12 cellular contexts compared by ENCODE assay signal in the genomic region with DNA sequence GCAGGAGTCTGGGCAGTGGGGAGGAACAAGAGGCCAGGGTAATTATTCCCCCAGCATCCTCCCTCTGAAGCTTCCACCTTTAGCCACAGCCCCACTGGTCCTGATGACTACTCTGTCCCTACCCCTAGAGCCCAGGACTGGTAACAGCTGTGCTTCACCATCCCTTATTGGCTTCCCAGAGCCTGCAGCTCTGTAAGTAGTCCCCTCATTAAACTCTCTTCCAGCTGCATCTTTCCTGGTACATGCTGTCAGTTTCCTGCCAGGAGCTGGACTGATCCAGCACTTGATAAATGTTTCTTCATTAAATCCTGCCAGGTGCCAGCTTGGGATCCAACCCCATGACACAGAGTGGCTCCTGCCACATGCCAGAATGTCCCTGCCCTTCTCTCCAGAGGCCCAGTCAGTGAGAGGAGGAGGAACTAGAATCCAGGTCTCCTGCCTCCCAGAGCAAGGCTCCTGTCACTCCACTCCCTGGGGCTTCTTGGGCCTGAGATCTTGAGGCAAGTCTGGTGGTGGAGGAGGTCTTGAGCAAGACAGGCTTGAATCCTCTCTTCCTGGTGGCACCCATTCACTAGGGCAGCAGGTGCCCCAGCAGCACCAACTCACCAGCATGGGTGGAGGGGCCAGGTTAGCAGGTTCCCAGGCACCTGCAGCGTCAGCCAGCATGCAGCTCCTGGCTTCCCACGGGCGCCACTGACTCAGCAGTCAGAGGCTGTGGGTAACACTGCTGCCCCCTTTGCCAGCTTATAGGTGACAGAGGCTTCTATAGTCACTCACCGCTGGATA. TPM values are rescaled to one million over a fixed set of nuclear protein-coding genes. Genes with fewer than 3 reads are reported as not detected.
A peak's percentile ranks its signal among the peaks of the same experiment; 100 is the strongest.
DNase-seq lines count a peak whose midpoint lies in the region; ATAC-seq, FAIRE-seq and TF ChIP-seq lines count a peak whose summit lies in the region.
"Had no signal": no experiment of that assay in that cellular context is flagged by ENCODE, and none has a peak within 500 bp of the region (broad histone marks: within the 10 kb centered on the region; RNA-seq: fewer than 3 reads in every experiment).

No MANE protein-coding gene starts in this region.

- TF ChIP-seq CTCF in IMR-90 (conservative IDR thresholded peaks at IDR 0.05; ENCODE audit: low read depth, low read length) (no peak), GM12878 (IDR thresholded peaks at IDR 0.05 in 2 of 3, conservative IDR thresholded peaks at IDR 0.05 in 1 of 3; ENCODE audit: control insufficient read depth in 2 of 3, extremely low read depth in 1 of 3, insufficient read depth in 1 of 3, low read depth in 3 of 3, low read length in 3 of 3) (no peak), neutrophil (IDR thresholded peaks at IDR 0.05) (no peak), BE2C (IDR thresholded peaks at IDR 0.05; ENCODE audit: low read depth, low read length) (no peak)

- 100% methylated on average over 1 of the region's 4 CpGs; no CpG with 5 or more reads in 1 of the 2 experiments for WGBS in IMR-90 (ENCODE audit: extremely low coverage in 2 of 2, insufficient read length in 1 of 2), 2 experiments
- 22% methylated on average over 4 of the region's 4 CpGs for WGBS in GM12878 (ENCODE audit: insufficient coverage, insufficient replicate concordance, low lambda C conversion rate, missing lambda C conversion rate)

- BruUV-seq in IMR-90 (replicated peaks; lab: Mats Ljungman, UMichigan) (no TSS peak), GM12878 (replicated peaks; lab: Mats Ljungman, UMichigan) (no TSS peak)

- no peak for TF ChIP-seq POLR2A in IMR-90 (IDR thresholded peaks at IDR 0.05; ENCODE audit: low read depth, low read length)
- no peak for TF ChIP-seq POLR2A in GM12878 (IDR thresholded peaks at IDR 0.05; ENCODE audit: low read depth, low read length)

- H3K23ac ChIP-seq in IMR-90 (ENCODE audit: low read depth, low read length) = no peak overlapping the region

- H2AK9ac ChIP-seq in IMR-90 (replicated peaks; ENCODE audit: low read depth, low read length, poor library complexity) = peak overlapping the region; percentile 48

- no peaks in the 10 kb centered on the region for H3K79me2 ChIP-seq in GM12878 (ENCODE audit: control insufficient read depth, insufficient read depth, low read length)

- H3K9me1 ChIP-seq in IMR-90 (ENCODE audit: insufficient read depth, low read length) = peaks cover 7% of the 10 kb centered on the region; the same call in 1 of the 2 replicates

- RAD21 ChIA-PET in GM12878 (lab: Charles Lee; ENCODE audit: unreplicated experiment) = interaction anchor here (1.2 to 5.9 kb wide), 12 partner anchors 11 to 285 kb away, joined by 3 to 259 read pairs (median 12); a partner anchor contains a TSS

- H2AFZ ChIP-seq in IMR-90 (replicated peaks; ENCODE audit: low read length, poor library complexity) = peak overlapping the region; percentile 50
- H2AFZ ChIP-seq in GM12878 (ENCODE audit: control insufficient read depth, low read depth, low read length) = no peak overlapping the region

- H3K27ac ChIP-seq in IMR-90 (ENCODE audit: insufficient read depth, low read length) (no peak overlapping the region), GM12878 (ENCODE audit: control insufficient read depth, insufficient read depth) (no peak overlapping the region), neutrophil (peak overlapping the region; percentile 66)
- H3K27ac ChIP-seq: upper lobe of left lung had no signal

- DNase-seq in IMR-90 (no peak), GM12878 (ENCODE audit: low read depth, low spot score) (no peak), globus pallidus (ENCODE audit: low spot score) (no peak), BE2C (no peak), Right ventricle myocardium inferior (ENCODE audit: missing footprints) (no peak)
- DNase-seq: activated CD4-positive, alpha-beta T cell treated with anti-CD3 and anti-CD28 coated beads for 48 hours; MM.1S; stimulated activated CD4-positive, alpha-beta T cell treated with anti-CD3 and anti-CD28 coated beads, Interleukin-2, amount 100 ng/mL, for 48 hours had no signal

- no peak overlapping the region for H3K18ac ChIP-seq in IMR-90 (ENCODE audit: low read depth, low read length)

- in situ Hi-C loops in IMR-90 (cut with MboI; ENCODE audit: low sequenced_read_pairs) = loop anchor here (5.0 kb wide), 1 partner anchor 38 kb away; no protein-coding TSS in a partner anchor
- in situ Hi-C loops in GM12878 (cut with MboI) = loop anchor here (5.0 kb wide), 1 partner anchor 38 kb away; no protein-coding TSS in a partner anchor

- SMC1A ChIA-PET in GM12878 (lab: Charles Lee; ENCODE audit: uncharacterized antibody, unreplicated experiment) = interaction anchor here (1.3 to 8.0 kb wide), 17 partner anchors 8 to 205 kb away, joined by 3 to 287 read pairs (median 7); a partner anchor contains a TSS

- H2BK20ac ChIP-seq in IMR-90 (ENCODE audit: low read depth, low read length) = no peak overlapping the region

- H4K20me1 ChIP-seq in IMR-90 (ENCODE audit: insufficient read depth, low read length) (no peaks in the 10 kb centered on the region), GM12878 (ENCODE audit: control insufficient read depth, insufficient read depth) (no peaks in the 10 kb centered on the region)

- H4K91ac ChIP-seq in IMR-90 (ENCODE audit: insufficient read depth, low read depth, low read length) = no peak overlapping the region

- H3K27me3 ChIP-seq in IMR-90 (ENCODE audit: control insufficient read depth, insufficient read depth, low read length) (peaks cover 10% of the 10 kb centered on the region), GM12878 (replicated peaks in 1 of 2; ENCODE audit: control insufficient read depth in 2 of 2, insufficient read depth in 2 of 2, low read length in 1 of 2) (no peaks in the 10 kb centered on the region), neutrophil (no peaks in the 10 kb centered on the region), BE2C (no peaks in the 10 kb centered on the region)
- H3K27me3 ChIP-seq: upper lobe of left lung had no signal

- FAIRE-seq in GM12878 (lab: Jason Lieb, UNC) = no peak

- no peaks in the 10 kb centered on the region for H3K9me3 ChIP-seq in IMR-90 (ENCODE audit: control insufficient read depth, insufficient read depth, low read length)
- H3K9me3 ChIP-seq in GM12878 (replicated peaks; ENCODE audit: control insufficient read depth, insufficient read depth, low read length) = no peaks in the 10 kb centered on the region
- H3K9me3 ChIP-seq in neutrophil = no peaks in the 10 kb centered on the region
- no peaks in the 10 kb centered on the region for H3K9me3 ChIP-seq in BE2C
- H3K9me3 ChIP-seq: upper lobe of left lung had no signal

- no peak overlapping the region for H3K14ac ChIP-seq in IMR-90 (replicated peaks; ENCODE audit: low read depth, low read length)

- H3K9ac ChIP-seq in IMR-90 (ENCODE audit: low read depth, low read length) (no peak overlapping the region), GM12878 (ENCODE audit: control insufficient read depth, insufficient read depth, low read length) (no peak overlapping the region)

- POLR2A ChIA-PET in IMR-90 (lab: Charles Lee; ENCODE audit: unreplicated experiment) = no interaction called here
- POLR2A ChIA-PET in GM12878 (lab: Charles Lee) = interaction anchor here (1.4 to 1.7 kb wide), 2 partner anchors 36 to 40 kb away, joined by 4 to 11 read pairs; a partner anchor contains a TSS

- no peak overlapping the region for H2BK120ac ChIP-seq in IMR-90 (ENCODE audit: low read depth, low read length)

- no peaks in the 10 kb centered on the region for H3K79me1 ChIP-seq in IMR-90 (ENCODE audit: low read depth in 1 of 2, low read length in 2 of 2)

- H3K4ac ChIP-seq in IMR-90 (ENCODE audit: low read depth, low read length) = no peak overlapping the region

- TF ChIP-seq RAD21 in IMR-90 (IDR thresholded peaks at IDR 0.05; ENCODE audit: low read length) (no peak), GM12878 (IDR thresholded peaks at IDR 0.05; ENCODE audit: insufficient read depth, low read depth, low read length) (no peak)

- H4K8ac ChIP-seq in IMR-90 (ENCODE audit: low read depth in 2 of 2, low read length in 2 of 2) = no peak overlapping the region

- no peak overlapping the region for H2AK5ac ChIP-seq in IMR-90 (ENCODE audit: low read depth, low read length)

- dilution Hi-C loops in IMR-90 (cut with HindIII; ENCODE audit: low sequenced_read_pairs, unreplicated experiment) = no loop called here

- intact Hi-C loops in IMR-90 (cut with micrococcal nuclease) (no loop called here), GM12878 (cut with micrococcal nuclease; ENCODE audit: unreplicated experiment) (loop anchor here (2.0 kb wide), 1 partner anchor 167 kb away; no protein-coding TSS in a partner anchor), Right ventricle myocardium inferior (cut with DNase I) (loop anchor here (5.0 kb wide), 1 partner anchor 148 kb away; no protein-coding TSS in a partner anchor)

- no peak overlapping the region for H3K4me3 ChIP-seq in IMR-90 (ENCODE audit: insufficient read depth, low read depth, low read length)
- H3K4me3 ChIP-seq in GM12878 = no peak overlapping the region
- H3K4me3 ChIP-seq in neutrophil (ENCODE audit: low read depth in 1 of 2, low read length in 1 of 2) = no peak overlapping the region
- H3K4me3 ChIP-seq in BE2C (ENCODE audit: low read depth, low read length) = no peak overlapping the region
- H3K4me3 ChIP-seq: upper lobe of left lung had no signal

- ATAC-seq in IMR-90 (ENCODE audit: low read depth) (no peak), GM12878 (peak; percentile 18; the same call in 1 of the 3 replicates), Right ventricle myocardium inferior (no peak)

- peaks cover 7% of the 10 kb centered on the region for H3K4me1 ChIP-seq in IMR-90 (ENCODE audit: control insufficient read depth, insufficient read depth, low read length)
- H3K4me1 ChIP-seq in GM12878 (ENCODE audit: control insufficient read depth, insufficient read depth, low read length) = no peaks in the 10 kb centered on the region
- H3K4me1 ChIP-seq in neutrophil (ENCODE audit: control insufficient read depth in 1 of 2, insufficient read depth in 1 of 2, low read depth in 1 of 2, low read length in 1 of 2) = peaks cover 37 to 43% of the 10 kb centered on the region in 2 experiments
- no peaks in the 10 kb centered on the region for H3K4me1 ChIP-seq in BE2C
- H3K4me1 ChIP-seq: upper lobe of left lung had no signal

- H3K4me2 ChIP-seq in IMR-90 (ENCODE audit: low read depth, low read length) = no peak overlapping the region
- no peak overlapping the region for H3K4me2 ChIP-seq in GM12878 (ENCODE audit: control insufficient read depth, insufficient read depth)

- CTCF ChIA-PET in IMR-90 (lab: Yijun Ruan, JAX) = interaction anchor here (1.8 to 4.8 kb wide), 2 partner anchors 33 to 37 kb away, joined by 16 to 65 read pairs; no protein-coding TSS in a partner anchor
- CTCF ChIA-PET in GM12878 (lab: Yijun Ruan, JAX) = interaction anchor here (0.7 to 22.0 kb wide), 30 partner anchors 10 to 340 kb away, joined by 3 to 757 read pairs (median 5); a partner anchor contains a TSS

- H2BK5ac ChIP-seq in IMR-90 (ENCODE audit: low read depth, low read length, poor library complexity, severe bottlenecking) = no peak overlapping the region

- no peak overlapping the region for H3K56ac ChIP-seq in IMR-90 (ENCODE audit: extremely low read depth, insufficient read depth, low read length)

- TF ChIP-seq EP300 in GM12878 (IDR thresholded peaks at IDR 0.05; ENCODE audit: borderline replicate concordance in 1 of 2, control insufficient read depth in 1 of 2, low read depth in 2 of 2, low read length in 2 of 2) = no peak

- H4K5ac ChIP-seq in IMR-90 (ENCODE audit: low read depth, low read length) = no peak overlapping the region

- H2BK15ac ChIP-seq in IMR-90 (ENCODE audit: low read depth, low read length) = no peak overlapping the region

- peaks cover 12% of the 10 kb centered on the region; the same call in 1 of the 2 replicates for H3K36me3 ChIP-seq in IMR-90 (ENCODE audit: control insufficient read depth, insufficient read depth, low read length)
- no peaks in the 10 kb centered on the region for H3K36me3 ChIP-seq in GM12878 (ENCODE audit: control insufficient read depth in 2 of 2, insufficient read depth in 2 of 2, low read length in 1 of 2)
- no peaks in the 10 kb centered on the region for H3K36me3 ChIP-seq in neutrophil
- no peaks in the 10 kb centered on the region for H3K36me3 ChIP-seq in BE2C

RNA-seq across cellular contexts. Expression of a gene that starts 27.6 kb away (rescaled TPM):
- total RNA-seq in IMR-90 (2012; rRNA removed) = not detected in 2 replicates
- polyA plus RNA-seq in IMR-90 (2012; rRNA removed) = not detected in 2 replicates
- polyA plus RNA-seq in IMR-90 (2012; cell fraction: cytosol; rRNA removed) = not detected in 2 replicates
- 0.07 TPM in 1 of 2 replicates, not detected in the other for polyA plus RNA-seq in IMR-90 (2012; cell fraction: nucleus; rRNA removed; ENCODE audit: low replicate concordance)
- 0.51 and 1.5 TPM in 2 replicates for total RNA-seq in GM12878 (2013; cell fraction: nucleolus; rRNA removed)
- 0.17 TPM in 1 of 2 replicates, not detected in the other for total RNA-seq in GM12878 (2014; rRNA removed)
- not detected in 2 replicates for total RNA-seq in GM12878 (2014; rRNA removed; fragmentation: Illumina TruSeq; extraction: Trizol)
- total RNA-seq in GM12878 (2021) = 0.15 TPM in 1 of 2 replicates, not detected in the other
- not detected for polyA plus RNA-seq in GM12878 (2011; ENCODE audit: low read depth)
- 0.04 and 0.07 TPM in 2 replicates for polyA plus RNA-seq in GM12878 (2011; rRNA removed)
- polyA plus RNA-seq in GM12878 (2011; cell fraction: cytosol; rRNA removed) = 0.10 TPM in 1 of 2 replicates, not detected in the other
- 0.12 and 0.21 TPM in 2 replicates for polyA plus RNA-seq in GM12878 (2011; cell fraction: nucleus; rRNA removed)
- 0.10 TPM in 1 of 2 replicates, not detected in the other for polyA plus RNA-seq in GM12878 (2012)
- 0.09 and 0.29 TPM in 2 replicates for polyA plus RNA-seq in GM12878 (2014; fragmentation: Illumina TruSeq; extraction: Trizol)
- under 1 TPM in 1 of 2 experiments, not detected in 1; 0.07 TPM for polyA plus RNA-seq in GM12878 (2014; fragmentation: Nextera tagmentation; extraction: Ambion mirVana)
- polyA plus RNA-seq in GM12878 (2014; rRNA removed) = 0.16 TPM in 1 of 2 replicates, not detected in the other
- under 1 TPM in 1 of 2 experiments, not detected in 1; 0.18 TPM for polyA plus RNA-seq in GM12878 (2016; fragmentation: Nextera tagmentation; extraction: Ambion mirVana)
- not detected in 2 replicates for polyA minus RNA-seq in GM12878 (2011; rRNA and poly(A)+ RNA removed)
- not detected in 2 replicates for polyA minus RNA-seq in GM12878 (2011; cell fraction: cytosol; rRNA and poly(A)+ RNA removed)
- 0.24 TPM in 1 of 2 replicates, not detected in the other for polyA minus RNA-seq in GM12878 (2011; cell fraction: nucleus; rRNA and poly(A)+ RNA removed)
- 0.37 TPM for polyA plus RNA-seq in BE2C (2012; ENCODE audit: insufficient read depth, insufficient read length, low read depth)
- total RNA-seq in Right ventricle myocardium inferior = not detected
- total RNA-seq: aorta, fibroblast of villous mesenchyme, upper lobe of left lung had no signal
- polyA plus RNA-seq: aorta had no signal

RNA-seq across cellular contexts. Expression of a gene that starts 30.3 kb away (rescaled TPM):
- 5.2 and 9.2 TPM in 2 replicates for total RNA-seq in IMR-90 (2012; rRNA removed)
- 25.3 and 27.0 TPM in 2 replicates for polyA plus RNA-seq in IMR-90 (2012; rRNA removed)
- 11.3 and 16.3 TPM in 2 replicates for polyA plus RNA-seq in IMR-90 (2012; cell fraction: cytosol; rRNA removed)
- 156 and 317 TPM in 2 replicates for polyA plus RNA-seq in IMR-90 (2012; cell fraction: nucleus; rRNA removed; ENCODE audit: low replicate concordance)
- total RNA-seq in GM12878 (2013; cell fraction: nucleolus; rRNA removed) = 58.5 and 61.2 TPM in 2 replicates
- total RNA-seq in GM12878 (2014; rRNA removed) = 4.8 and 8.0 TPM in 2 replicates
- total RNA-seq in GM12878 (2014; rRNA removed; fragmentation: Illumina TruSeq; extraction: Trizol) = 4.9 and 6.0 TPM in 2 replicates
- total RNA-seq in GM12878 (2021) = 14.7 and 15.1 TPM in 2 replicates
- polyA plus RNA-seq in GM12878 (2011; ENCODE audit: low read depth) = 8.9 TPM
- 8.6 and 14.3 TPM in 2 replicates for polyA plus RNA-seq in GM12878 (2011; rRNA removed)
- 15.3 and 20.0 TPM in 2 replicates for polyA plus RNA-seq in GM12878 (2011; cell fraction: cytosol; rRNA removed)
- polyA plus RNA-seq in GM12878 (2011; cell fraction: nucleus; rRNA removed) = 233 and 263 TPM in 2 replicates
- 5.4 and 8.2 TPM in 2 replicates for polyA plus RNA-seq in GM12878 (2012)
- polyA plus RNA-seq in GM12878 (2014; fragmentation: Illumina TruSeq; extraction: Trizol) = 3.2 and 5.7 TPM in 2 replicates
- polyA plus RNA-seq in GM12878 (2014; fragmentation: Nextera tagmentation; extraction: Ambion mirVana) = under 1 TPM; 0.18 to 0.47 TPM
- 12.2 and 15.2 TPM in 2 replicates for polyA plus RNA-seq in GM12878 (2014; rRNA removed)
- polyA plus RNA-seq in GM12878 (2016; fragmentation: Nextera tagmentation; extraction: Ambion mirVana) = 1 to 10 TPM; 3.3 to 3.9 TPM
- 10.8 and 27.2 TPM in 2 replicates for polyA minus RNA-seq in GM12878 (2011; rRNA and poly(A)+ RNA removed)
- 9.7 and 14.7 TPM in 2 replicates for polyA minus RNA-seq in GM12878 (2011; cell fraction: cytosol; rRNA and poly(A)+ RNA removed)
- 49.9 and 68.0 TPM in 2 replicates for polyA minus RNA-seq in GM12878 (2011; cell fraction: nucleus; rRNA and poly(A)+ RNA removed)
- 24.9 TPM for polyA plus RNA-seq in BE2C (2012; ENCODE audit: insufficient read depth, insufficient read length, low read depth)
- 45.4 TPM for total RNA-seq in Right ventricle myocardium inferior

RNA-seq across cellular contexts. Expression of a gene that starts 40.3 kb away (rescaled TPM):
- total RNA-seq in IMR-90 (2012; rRNA removed) (15.3 and 16.1 TPM in 2 replicates), GM12878 (2014; rRNA removed) (30.0 and 31.0 TPM in 2 replicates), GM12878 (2014; rRNA removed; fragmentation: Illumina TruSeq; extraction: Trizol) (28.7 and 29.4 TPM in 2 replicates), GM12878 (2021) (24.3 and 26.6 TPM in 2 replicates), Right ventricle myocardium inferior (13.3 TPM)
- polyA plus RNA-seq in IMR-90 (2012; rRNA removed) (11.0 TPM in 2 replicates), GM12878 (2011; rRNA removed) (22.2 and 32.7 TPM in 2 replicates), GM12878 (2014; fragmentation: Illumina TruSeq; extraction: Trizol) (14.5 and 28.2 TPM in 2 replicates), GM12878 (2014; fragmentation: Nextera tagmentation; extraction: Ambion mirVana) (10 to 100 TPM; 10.6 to 12.6 TPM), GM12878 (2014; rRNA removed) (26.2 and 28.1 TPM in 2 replicates), GM12878 (2016; fragmentation: Nextera tagmentation; extraction: Ambion mirVana) (10 to 100 TPM; 45.4 to 54.9 TPM)
- polyA plus RNA-seq in IMR-90 (2012; cell fraction: cytosol; rRNA removed) = 11.0 and 14.3 TPM in 2 replicates
- polyA plus RNA-seq in IMR-90 (2012; cell fraction: nucleus; rRNA removed; ENCODE audit: low replicate concordance) = 4.0 and 4.7 TPM in 2 replicates
- total RNA-seq in GM12878 (2013; cell fraction: nucleolus; rRNA removed) = 3.7 and 4.3 TPM in 2 replicates
- polyA plus RNA-seq in GM12878 (2011; ENCODE audit: low read depth) = 8.2 TPM
- 35.8 and 36.8 TPM in 2 replicates for polyA plus RNA-seq in GM12878 (2011; cell fraction: cytosol; rRNA removed)
- polyA plus RNA-seq in GM12878 (2011; cell fraction: nucleus; rRNA removed) = 14.4 and 15.8 TPM in 2 replicates
- 11.8 and 15.7 TPM in 2 replicates for polyA plus RNA-seq in GM12878 (2012)
- polyA minus RNA-seq in GM12878 (2011; rRNA and poly(A)+ RNA removed) = 16.5 and 19.2 TPM in 2 replicates
- polyA minus RNA-seq in GM12878 (2011; cell fraction: cytosol; rRNA and poly(A)+ RNA removed) = 5.9 TPM in 2 replicates
- polyA minus RNA-seq in GM12878 (2011; cell fraction: nucleus; rRNA and poly(A)+ RNA removed) = 2.0 and 2.2 TPM in 2 replicates
- polyA plus RNA-seq in BE2C (2012; ENCODE audit: insufficient read depth, insufficient read length, low read depth) = 33.3 TPM

RNA-seq across cellular contexts. Expression of a gene that starts 40.5 kb away (rescaled TPM):
- total RNA-seq in IMR-90 (2012; rRNA removed) = 81.9 and 131 TPM in 2 replicates
- polyA plus RNA-seq in IMR-90 (2012; rRNA removed) = 220 and 240 TPM in 2 replicates
- polyA plus RNA-seq in IMR-90 (2012; cell fraction: cytosol; rRNA removed) = 76.2 and 162 TPM in 2 replicates
- polyA plus RNA-seq in IMR-90 (2012; cell fraction: nucleus; rRNA removed; ENCODE audit: low replicate concordance) = 19.3 and 97.5 TPM in 2 replicates
- 21.0 and 24.2 TPM in 2 replicates for total RNA-seq in GM12878 (2013; cell fraction: nucleolus; rRNA removed)
- 426 and 551 TPM in 2 replicates for total RNA-seq in GM12878 (2014; rRNA removed)
- 703 and 728 TPM in 2 replicates for total RNA-seq in GM12878 (2014; rRNA removed; fragmentation: Illumina TruSeq; extraction: Trizol)
- total RNA-seq in GM12878 (2021) = 315 and 319 TPM in 2 replicates
- polyA plus RNA-seq in GM12878 (2011; ENCODE audit: low read depth) = 234 TPM
- polyA plus RNA-seq in GM12878 (2011; rRNA removed) = 427 and 593 TPM in 2 replicates
- 148 and 171 TPM in 2 replicates for polyA plus RNA-seq in GM12878 (2011; cell fraction: cytosol; rRNA removed)
- polyA plus RNA-seq in GM12878 (2011; cell fraction: nucleus; rRNA removed) = 119 and 149 TPM in 2 replicates
- polyA plus RNA-seq in GM12878 (2012) = 449 and 603 TPM in 2 replicates
- polyA plus RNA-seq in GM12878 (2014; fragmentation: Illumina TruSeq; extraction: Trizol) = 332 and 496 TPM in 2 replicates
- polyA plus RNA-seq in GM12878 (2014; fragmentation: Nextera tagmentation; extraction: Ambion mirVana) = 1,000 to 10,000 TPM; 1,729 to 1,760 TPM
- polyA plus RNA-seq in GM12878 (2014; rRNA removed) = 684 and 776 TPM in 2 replicates
- 1,000 to 10,000 TPM; 1,330 to 1,388 TPM for polyA plus RNA-seq in GM12878 (2016; fragmentation: Nextera tagmentation; extraction: Ambion mirVana)
- 24.7 and 32.4 TPM in 2 replicates for polyA minus RNA-seq in GM12878 (2011; rRNA and poly(A)+ RNA removed)
- polyA minus RNA-seq in GM12878 (2011; cell fraction: cytosol; rRNA and poly(A)+ RNA removed) = 27.3 and 28.5 TPM in 2 replicates
- polyA minus RNA-seq in GM12878 (2011; cell fraction: nucleus; rRNA and poly(A)+ RNA removed) = 18.0 and 32.1 TPM in 2 replicates
- polyA plus RNA-seq in BE2C (2012; ENCODE audit: insufficient read depth, insufficient read length, low read depth) = 249 TPM
- total RNA-seq in Right ventricle myocardium inferior = 251 TPM

RNA-seq across cellular contexts. Expression of a gene that starts 47.0 kb away (rescaled TPM):
- total RNA-seq in IMR-90 (2012; rRNA removed) = 7.2 and 10.8 TPM in 2 replicates
- polyA plus RNA-seq in IMR-90 (2012; rRNA removed) = 6.8 and 7.2 TPM in 2 replicates
- polyA plus RNA-seq in IMR-90 (2012; cell fraction: cytosol; rRNA removed) = 3.8 and 4.0 TPM in 2 replicates
- 8.2 and 14.4 TPM in 2 replicates for polyA plus RNA-seq in IMR-90 (2012; cell fraction: nucleus; rRNA removed; ENCODE audit: low replicate concordance)
- total RNA-seq in GM12878 (2013; cell fraction: nucleolus; rRNA removed) = 19.6 and 19.8 TPM in 2 replicates
- 14.5 and 15.0 TPM in 2 replicates for total RNA-seq in GM12878 (2014; rRNA removed)
- 11.5 and 13.4 TPM in 2 replicates for total RNA-seq in GM12878 (2014; rRNA removed; fragmentation: Illumina TruSeq; extraction: Trizol)
- total RNA-seq in GM12878 (2021) = 13.2 and 13.6 TPM in 2 replicates
- polyA plus RNA-seq in GM12878 (2011; ENCODE audit: low read depth) = 2.6 TPM
- polyA plus RNA-seq in GM12878 (2011; rRNA removed) = 8.4 and 11.6 TPM in 2 replicates
- polyA plus RNA-seq in GM12878 (2011; cell fraction: cytosol; rRNA removed) = 10.6 and 12.7 TPM in 2 replicates
- polyA plus RNA-seq in GM12878 (2011; cell fraction: nucleus; rRNA removed) = 26.2 and 28.8 TPM in 2 replicates
- 4.4 and 6.3 TPM in 2 replicates for polyA plus RNA-seq in GM12878 (2012)
- 16.0 and 18.9 TPM in 2 replicates for polyA plus RNA-seq in GM12878 (2014; fragmentation: Illumina TruSeq; extraction: Trizol)
- 1 to 10 TPM; 1.4 to 2.4 TPM for polyA plus RNA-seq in GM12878 (2014; fragmentation: Nextera tagmentation; extraction: Ambion mirVana)
- polyA plus RNA-seq in GM12878 (2014; rRNA removed) = 9.7 and 10.3 TPM in 2 replicates
- 10 to 100 TPM in 1 of 2 experiments, 1 to 10 TPM in 1; 9.5 to 10.5 TPM for polyA plus RNA-seq in GM12878 (2016; fragmentation: Nextera tagmentation; extraction: Ambion mirVana)
- polyA minus RNA-seq in GM12878 (2011; rRNA and poly(A)+ RNA removed) = 14.6 and 17.2 TPM in 2 replicates
- polyA minus RNA-seq in GM12878 (2011; cell fraction: cytosol; rRNA and poly(A)+ RNA removed) = 4.8 and 6.0 TPM in 2 replicates
- polyA minus RNA-seq in GM12878 (2011; cell fraction: nucleus; rRNA and poly(A)+ RNA removed) = 11.2 and 18.7 TPM in 2 replicates
- 9.0 TPM for polyA plus RNA-seq in BE2C (2012; ENCODE audit: insufficient read depth, insufficient read length, low read depth)
- 3.2 TPM for total RNA-seq in Right ventricle myocardium inferior
